ENCODE assay signal across 12 cellular contexts in genomic region chr3:185071401-185071800, GRCh38.
"Had no signal": no experiment of that assay in that cellular context is flagged by ENCODE, and none has a peak within 500 bp of the region (broad histone marks: within the 10 kb centered on the region; RNA-seq: fewer than 3 reads in every experiment).

No MANE protein-coding gene starts in this region.

- H3K36me3 ChIP-seq: esophagus muscularis mucosa, lower lobe of right lung, neutrophil, right atrium auricular region, tibial nerve had no signal

- H3K4me3 ChIP-seq: esophagus muscularis mucosa, lower lobe of right lung, right atrium auricular region, skin epidermis, tibial nerve had no signal

- H3K4me1 ChIP-seq: lower lobe of right lung, right atrium auricular region had no signal

- H3K27ac ChIP-seq: esophagus muscularis mucosa, lower lobe of right lung, neutrophil, right atrium auricular region, skin epidermis, tibial nerve had no signal

- H3K27me3 ChIP-seq: esophagus muscularis mucosa, neutrophil, right atrium auricular region, tibial nerve had no signal

- H3K9me3 ChIP-seq: esophagus muscularis mucosa, lower lobe of right lung, neutrophil, right atrium auricular region, tibial nerve had no signal

- DNase-seq: activated CD4-positive, alpha-beta memory T cell treated with anti-CD3 and anti-CD28 coated beads, Interleukin-2, amount 10 ng/mL, durations not matched to agents 7 days and 5 days; activated gamma-delta T cell treated with Interleukin-2 at 50 U/mL for 16 hours; activated naive CD8-positive, alpha-beta T cell treated with anti-CD3 and anti-CD28 coated beads for 36 hours; activated T-cell treated with anti-CD3 and anti-CD28 coated beads, Interleukin-2, amount 50 U/mL, for 48 hours; immature natural killer cell; lower lobe of right lung; naive B cell had no signal
